Comparison of ENCODE assay signal across 1 cellular context in the genomic region with DNA sequence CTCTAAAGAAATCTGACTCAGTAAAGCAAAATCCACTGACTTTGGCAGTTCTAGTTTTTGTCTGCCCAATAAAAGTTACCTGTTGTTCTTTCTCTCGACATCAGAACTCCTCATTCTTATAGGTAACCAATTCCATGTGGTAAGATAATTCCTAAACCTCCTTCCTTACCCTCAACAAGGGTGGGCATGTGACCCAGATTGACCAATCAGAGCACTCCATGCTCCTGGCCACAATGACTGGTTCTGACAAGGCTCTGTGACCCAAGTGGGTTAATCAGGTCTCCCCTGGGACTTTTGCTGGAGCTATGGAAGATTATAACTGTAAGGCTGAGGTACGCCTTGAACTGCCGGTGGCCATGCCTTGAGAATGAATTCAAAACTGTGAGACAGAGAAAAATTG.
TF ChIP-seq lines count a peak whose summit lies in the region.

No MANE protein-coding gene starts in this region.

TF ChIP-seq in SK-N-SH treated with all-trans-retinoic acid at 6 μM for 48 hours, 23 proteins besides CTCF, POLR2A, EP300 and RAD21 (continued from another document):
- no peak for TF ChIP-seq TSHZ2 (CRISPR knock-in tag; IDR thresholded peaks at IDR 0.05)
- TF ChIP-seq PPARA (CRISPR knock-in tag; IDR thresholded peaks at IDR 0.05; ENCODE audit: borderline replicate concordance) = no peak
- no peak for TF ChIP-seq ZNF8 (CRISPR knock-in tag; IDR thresholded peaks at IDR 0.05)
- no peak for TF ChIP-seq ARNTL (CRISPR knock-in tag; IDR thresholded peaks at IDR 0.05; ENCODE audit: borderline replicate concordance, low read depth)
